Comparison of ENCODE assay signal across 8 cellular contexts in genomic region chr19:54792814-54793213, GRCh38. TPM values are rescaled to one million over a fixed set of nuclear protein-coding genes. Genes with fewer than 3 reads are reported as not detected.
DNase-seq lines count a peak whose midpoint lies in the region; ATAC-seq and TF ChIP-seq lines count a peak whose summit lies in the region.

No MANE protein-coding gene starts in this region.

- no peak overlapping the region for H3K27ac ChIP-seq in ACC112 (ENCODE audit: low read depth, low read length)
- no peak overlapping the region for H3K27ac ChIP-seq in RWPE2 (ENCODE audit: poor library complexity, severe bottlenecking)

- POLR2A ChIA-PET in HEK293T (lab: Yijun Ruan, JAX) = no interaction called here

- H3K4me3 ChIP-seq in ACC112 (ENCODE audit: low read depth, low read length) (peak overlapping the region; percentile 64), GM12864 (ENCODE audit: low read depth, low read length) (peak overlapping the region; percentile 42), RWPE2 (ENCODE audit: severe bottlenecking) (peak overlapping the region; percentile 12)

- H3K27me3 ChIP-seq in ACC112 (ENCODE audit: insufficient read depth, low read length) (no peaks in the 10 kb centered on the region), RWPE2 (ENCODE audit: insufficient read depth, poor library complexity, severe bottlenecking) (no peaks in the 10 kb centered on the region)

- H2AFZ ChIP-seq in ACC112 (ENCODE audit: low read length, unreplicated experiment) = no peak overlapping the region

- no peaks in the 10 kb centered on the region for H3K79me2 ChIP-seq in ACC112 (ENCODE audit: control insufficient read depth, insufficient read depth, low read length, unreplicated experiment)

- CTCF ChIA-PET in HEK293T (lab: Yijun Ruan, JAX) = no interaction called here

- no peak for ATAC-seq in RWPE2 (ENCODE audit: low read depth)
- peak; percentile 23 for ATAC-seq in left lobe of liver
- ATAC-seq in HG02763 (IDR thresholded peaks at IDR 0.05; ENCODE audit: unreplicated experiment) = no peak
- ATAC-seq in GM21447 (IDR thresholded peaks at IDR 0.05; ENCODE audit: unreplicated experiment) = no peak

- TF ChIP-seq CTCF in GM12864 (IDR thresholded peaks at IDR 0.05; ENCODE audit: low read depth, low read length, missing control alignments) (no peak), RWPE2 (IDR thresholded peaks at IDR 0.05; ENCODE audit: poor library complexity, severe bottlenecking) (no peak)

- no peaks in the 10 kb centered on the region for H3K4me1 ChIP-seq in ACC112 (ENCODE audit: control insufficient read depth, insufficient read depth, low read length, unreplicated experiment)
- H3K4me1 ChIP-seq in RWPE2 (ENCODE audit: insufficient read depth, poor library complexity, severe bottlenecking) = no peaks in the 10 kb centered on the region

- no peaks in the 10 kb centered on the region for H3K9me3 ChIP-seq in RWPE2 (ENCODE audit: severe bottlenecking)

- DNase-seq in GM12864 (ENCODE audit: low read depth) (no peak), RWPE2 (ENCODE audit: low spot score) (no peak), left lobe of liver (ENCODE audit: low spot score) (peak; percentile 12), HEK293T (ENCODE audit: extremely low spot score) (no peak)
- DNase-seq in stimulated activated CD4-positive, alpha-beta T cell treated with anti-CD3 and anti-CD28 coated beads, Interleukin-2, amount 100 ng/mL, for 48 hours = no peak

- no peaks in the 10 kb centered on the region for H3K36me3 ChIP-seq in ACC112 (ENCODE audit: insufficient read depth, low read length)
- no peaks in the 10 kb centered on the region for H3K36me3 ChIP-seq in RWPE2 (ENCODE audit: low read depth)

TF ChIP-seq in HEK293T, 16 proteins besides CTCF, POLR2A, EP300 and RAD21:
- TF ChIP-seq LEF1 (IDR thresholded peaks at IDR 0.05; ENCODE audit: borderline replicate concordance) = no peak
- no peak for TF ChIP-seq HDGF (IDR thresholded peaks at IDR 0.05; ENCODE audit: borderline replicate concordance)
- TF ChIP-seq FOXM1 (IDR thresholded peaks at IDR 0.05; ENCODE audit: borderline replicate concordance) = no peak
- no peak for TF ChIP-seq TARDBP (IDR thresholded peaks at IDR 0.05)
- TF ChIP-seq CTBP1 (IDR thresholded peaks at IDR 0.05; ENCODE audit: borderline replicate concordance) = no peak
- no peak for TF ChIP-seq PKNOX1 (IDR thresholded peaks at IDR 0.05)
- TF ChIP-seq ARNT (IDR thresholded peaks at IDR 0.05) = no peak
- TF ChIP-seq FOXA1 (IDR thresholded peaks at IDR 0.05) = no peak
- TF ChIP-seq NFRKB (IDR thresholded peaks at IDR 0.05) = no peak
- TF ChIP-seq ZNF384 (IDR thresholded peaks at IDR 0.05) = no peak
- no peak for TF ChIP-seq FOXK2 (IDR thresholded peaks at IDR 0.05)
- no peak for TF ChIP-seq SUZ12 (IDR thresholded peaks at IDR 0.05)

RNA-seq across cellular contexts. Expression of gene KIR2DL4, which starts 10.6 kb away (rescaled TPM):
- not detected for total RNA-seq in left lobe of liver

RNA-seq across cellular contexts. Expression of gene KIR2DL1, which starts 23.2 kb away (rescaled TPM):
- not detected for total RNA-seq in left lobe of liver

RNA-seq across cellular contexts. Expression of gene KIR3DL1, which starts 23.5 kb away (rescaled TPM):
- total RNA-seq in left lobe of liver = not detected

RNA-seq across cellular contexts. Expression of gene KIR2DS4, which starts 39.7 kb away (rescaled TPM):
- not detected for total RNA-seq in left lobe of liver

RNA-seq across cellular contexts. Expression of gene KIR2DL3, which starts 54.5 kb away (rescaled TPM):
- not detected for total RNA-seq in left lobe of liver

Comparison
In these comparisons a context has a peak if more than half of its experiments do, and no peak if none do; other contexts are left out.
1. H3K4me3 ChIP-seq: peak in every context shown above with its lines; median percentile 64 in ACC112; 42 in GM12864; 12 in RWPE2.